Comparison of ENCODE assay signal across 27 cellular contexts in genomic region chr3:86251781-86252180, GRCh38.
"Had no signal": no experiment of that assay in that cellular context is flagged by ENCODE, and none has a peak within 500 bp of the region (broad histone marks: within the 10 kb centered on the region; RNA-seq: fewer than 3 reads in every experiment).

No MANE protein-coding gene starts in this region.

- H3K4me2 ChIP-seq: smooth muscle cell had no signal

- H3K27me3 ChIP-seq: left lung, ovary, right atrium auricular region, right lobe of liver, stomach, testis, thyroid gland, transverse colon, upper lobe of left lung, vagina had no signal

- H3K9me3 ChIP-seq: lower lobe of right lung, ovary, right atrium auricular region, right lobe of liver, stomach, testis, thyroid gland, transverse colon, upper lobe of left lung, vagina had no signal

- DNase-seq: hypothalamus; immature natural killer cell; kidney; left colon; left lung; lower lobe of right lung; mammary epithelial cell; mesenchymal stem cell; naive B cell; natural killer cell; nephron progenitor cell; ovary; right lobe of liver; stimulated activated CD4-positive, alpha-beta T cell treated with anti-CD3 and anti-CD28 coated beads, Interleukin-12 subunit alpha, Interleukin-12 subunit beta, amount 100 ng/mL, for 4 hours; stimulated activated CD4-positive, alpha-beta T cell treated with anti-CD3 and anti-CD28 coated beads, Interleukin-15, amount 100 ng/mL, for 24 hours; stimulated activated CD4-positive, alpha-beta T cell treated with anti-CD3 and anti-CD28 coated beads, Interleukin-2, amount 100 ng/mL, for 24 hours; stimulated activated CD4-positive, alpha-beta T cell treated with anti-CD3 and anti-CD28 coated beads, Interleukin-4, amount 100 ng/mL, for 1 hour; stimulated activated naive B cell treated with anti-CD40 and anti-IgM and Interleukin-4, amounts not matched to agents 10 μg/mL and 1 μg/mL and 100 μg/mL, for 72 hours; stimulated activated naive CD8-positive, alpha-beta T cell treated with anti-CD3 and anti-CD28 coated beads, Interleukin-15, Interleukin-2, amounts not matched to agents 100 U/mL and 50 U/mL, for 24 hours; stomach; testis; thyroid gland; transverse colon; upper lobe of left lung had no signal

- H3K27ac ChIP-seq: left lung, lower lobe of right lung, ovary, right atrium auricular region, right lobe of liver, stomach, testis, thyroid gland, transverse colon, upper lobe of left lung, vagina had no signal

- H3K4me3 ChIP-seq: left lung, lower lobe of right lung, ovary, right atrium auricular region, right lobe of liver, smooth muscle cell, stomach, testis, thyroid gland, transverse colon, upper lobe of left lung, vagina had no signal

- H3K36me3 ChIP-seq: left lung, lower lobe of right lung, ovary, right atrium auricular region, right lobe of liver, stomach, thyroid gland, transverse colon, upper lobe of left lung, vagina had no signal
